In genomic region chr20:61719691-61720347, GRCh38 we compare ENCODE assay signal across 11 cellular contexts.
A peak's percentile ranks its signal among the peaks of the same experiment; 100 is the strongest.
DNase-seq lines count a peak whose midpoint lies in the region; ATAC-seq, FAIRE-seq and TF ChIP-seq lines count a peak whose summit lies in the region.
"Had no signal": no experiment of that assay in that cellular context is flagged by ENCODE, and none has a peak within 500 bp of the region (broad histone marks: within the 10 kb centered on the region; RNA-seq: fewer than 3 reads in every experiment).

No MANE protein-coding gene starts in this region.

- no peak overlapping the region for H3K27ac ChIP-seq in BLaER1 treated with 17β-estradiol and CSF1 and Interleukin-3, amounts not matched to agents 10 nM and 100 nM
- no peak overlapping the region for H3K27ac ChIP-seq in small intestine (ENCODE audit: low read depth in 1 of 2, low read length in 1 of 2)
- H3K27ac ChIP-seq in pancreas: no peak overlapping the region
- no peak overlapping the region for H3K27ac ChIP-seq in A673 (ENCODE audit: low read depth, low read length, poor library complexity, severe bottlenecking)
- H3K27ac ChIP-seq: hepatocyte, prostate gland had no signal

- no peaks in the 10 kb centered on the region for H4K20me1 ChIP-seq in BLaER1 treated with 17β-estradiol and CSF1 and Interleukin-3, amounts not matched to agents 10 nM and 100 nM

- ATAC-seq in activated naive CD8-positive, alpha-beta T cell treated with anti-CD3 and anti-CD28 coated beads, Interleukin-2, amount 10 ng/mL, durations not matched to agents 7 days and 5 days (ENCODE audit: low read depth): peak; percentile 86
- ATAC-seq in pancreas (no peak), GM21528 (IDR thresholded peaks at IDR 0.05; ENCODE audit: low FRiP score, unreplicated experiment) (no peak)

- no peak overlapping the region for H3K9ac ChIP-seq in BLaER1 treated with 17β-estradiol and CSF1 and Interleukin-3, amounts not matched to agents 10 nM and 100 nM

- intact Hi-C loops in activated CD4-positive, alpha-beta T cell treated with anti-CD3 and anti-CD28 coated beads, Interleukin-2, amount 10 ng/mL, durations not matched to agents 24 days and 14 days (cut with micrococcal nuclease): no loop called here
- intact Hi-C loops in pancreas (cut with DNase I) (no loop called here), A673 (cut with micrococcal nuclease; ENCODE audit: unreplicated experiment) (no loop called here)

- H3K27me3 Mint-ChIP-seq in activated CD4-positive, alpha-beta T cell treated with anti-CD3 and anti-CD28 coated beads, Interleukin-2, amount 10 ng/mL, durations not matched to agents 24 days and 14 days: no peaks in the 10 kb centered on the region
- H3K27me3 Mint-ChIP-seq in activated naive CD8-positive, alpha-beta T cell treated with anti-CD3 and anti-CD28 coated beads, Interleukin-2, amount 10 ng/mL, durations not matched to agents 7 days and 5 days: no peaks in the 10 kb centered on the region

- peak overlapping the region; percentile 83 for H3K27ac Mint-ChIP-seq in activated CD4-positive, alpha-beta T cell treated with anti-CD3 and anti-CD28 coated beads, Interleukin-2, amount 10 ng/mL, durations not matched to agents 24 days and 14 days
- H3K27ac Mint-ChIP-seq in activated naive CD8-positive, alpha-beta T cell treated with anti-CD3 and anti-CD28 coated beads, Interleukin-2, amount 10 ng/mL, durations not matched to agents 7 days and 5 days: peak overlapping the region; percentile 87

- BruUV-seq in A673 (replicated peaks; lab: Mats Ljungman, UMichigan): no TSS peak

- H3K4me3 Mint-ChIP-seq in activated CD4-positive, alpha-beta T cell treated with anti-CD3 and anti-CD28 coated beads, Interleukin-2, amount 10 ng/mL, durations not matched to agents 24 days and 14 days: peak overlapping the region; percentile 82
- H3K4me3 Mint-ChIP-seq in activated naive CD8-positive, alpha-beta T cell treated with anti-CD3 and anti-CD28 coated beads, Interleukin-2, amount 10 ng/mL, durations not matched to agents 7 days and 5 days: peak overlapping the region; percentile 77

- H3K36me3 Mint-ChIP-seq in activated CD4-positive, alpha-beta T cell treated with anti-CD3 and anti-CD28 coated beads, Interleukin-2, amount 10 ng/mL, durations not matched to agents 24 days and 14 days (ENCODE audit: low read depth): no peaks in the 10 kb centered on the region
- H3K36me3 Mint-ChIP-seq in activated naive CD8-positive, alpha-beta T cell treated with anti-CD3 and anti-CD28 coated beads, Interleukin-2, amount 10 ng/mL, durations not matched to agents 7 days and 5 days: peaks cover 4% of the 10 kb centered on the region

- peaks cover 6 to 17% (median 11%) of the 10 kb centered on the region in 11 experiments; a peak in 20 of 22 replicates for H3K9me3 ChIP-seq in BLaER1 treated with 17β-estradiol and CSF1 and Interleukin-3, amounts not matched to agents 10 nM and 100 nM (replicated peaks in 1 of 11)
- H3K9me3 ChIP-seq in small intestine (ENCODE audit: control insufficient read depth, low read depth) (no peaks in the 10 kb centered on the region), pancreas (no peaks in the 10 kb centered on the region), A673 (ENCODE audit: low read depth, low read length, poor library complexity, severe bottlenecking) (no peaks in the 10 kb centered on the region)
- H3K9me3 ChIP-seq: prostate gland had no signal

- no peaks in the 10 kb centered on the region for H3K27me3 ChIP-seq in BLaER1 treated with 17β-estradiol and CSF1 and Interleukin-3, amounts not matched to agents 10 nM and 100 nM
- H3K27me3 ChIP-seq in small intestine (ENCODE audit: control insufficient read depth in 2 of 2, insufficient read depth in 2 of 2, low read length in 2 of 2): no peaks in the 10 kb centered on the region
- no peaks in the 10 kb centered on the region for H3K27me3 ChIP-seq in pancreas
- peaks cover 28% of the 10 kb centered on the region for H3K27me3 ChIP-seq in A673 (replicated peaks; ENCODE audit: insufficient read depth, low read depth, low read length, poor library complexity)
- H3K27me3 ChIP-seq: hepatocyte had no signal

- 12 to 47% (median 23%) methylated on average over 25 of the region's 25 CpGs for WGBS in small intestine, 3 donors
- 32 to 34% methylated on average over 25 of the region's 25 CpGs for WGBS in pancreas, 2 donors

- no peaks in the 10 kb centered on the region for H3K36me3 ChIP-seq in BLaER1 treated with 17β-estradiol and CSF1 and Interleukin-3, amounts not matched to agents 10 nM and 100 nM
- H3K36me3 ChIP-seq in small intestine (ENCODE audit: control insufficient read depth in 2 of 2, insufficient read depth in 2 of 2, low read length in 2 of 2) (no peaks in the 10 kb centered on the region), pancreas (no peaks in the 10 kb centered on the region), A673 (ENCODE audit: insufficient read depth, low read length, poor library complexity, severe bottlenecking) (no peaks in the 10 kb centered on the region)
- H3K36me3 ChIP-seq: prostate gland had no signal

- H3K4me1 ChIP-seq in BLaER1 treated with 17β-estradiol and CSF1 and Interleukin-3, amounts not matched to agents 10 nM and 100 nM: peaks cover 10 to 59% (median 32%) of the 10 kb centered on the region in 10 experiments; a peak in 18 of 20 replicates
- H3K4me1 ChIP-seq in small intestine (ENCODE audit: control insufficient read depth in 2 of 2, insufficient read depth in 1 of 2, low read depth in 1 of 2, low read length in 1 of 2) (no peaks in the 10 kb centered on the region), pancreas (no peaks in the 10 kb centered on the region), A673 (ENCODE audit: insufficient read depth, low read length, poor library complexity, severe bottlenecking) (no peaks in the 10 kb centered on the region)
- H3K4me1 ChIP-seq: prostate gland had no signal

- CTCF ChIA-PET in A673 (lab: Charles Lee): no interaction called here

- no peaks in the 10 kb centered on the region for H3K9me3 Mint-ChIP-seq in activated CD4-positive, alpha-beta T cell treated with anti-CD3 and anti-CD28 coated beads, Interleukin-2, amount 10 ng/mL, durations not matched to agents 24 days and 14 days
- no peaks in the 10 kb centered on the region for H3K9me3 Mint-ChIP-seq in activated naive CD8-positive, alpha-beta T cell treated with anti-CD3 and anti-CD28 coated beads, Interleukin-2, amount 10 ng/mL, durations not matched to agents 7 days and 5 days

- FAIRE-seq in small intestine (lab: Jason Lieb, UNC) (no peak), pancreas (lab: Jason Lieb, UNC) (no peak)
- FAIRE-seq: bronchial epithelial cell had no signal

- peaks cover 10% of the 10 kb centered on the region for H3K4me1 Mint-ChIP-seq in activated CD4-positive, alpha-beta T cell treated with anti-CD3 and anti-CD28 coated beads, Interleukin-2, amount 10 ng/mL, durations not matched to agents 24 days and 14 days
- peaks cover 10% of the 10 kb centered on the region for H3K4me1 Mint-ChIP-seq in activated naive CD8-positive, alpha-beta T cell treated with anti-CD3 and anti-CD28 coated beads, Interleukin-2, amount 10 ng/mL, durations not matched to agents 7 days and 5 days

- POLR2A ChIA-PET in activated naive CD8-positive, alpha-beta T cell treated with anti-CD3 and anti-CD28 coated beads, Interleukin-2, amount 10 ng/mL, durations not matched to agents 7 days and 5 days (lab: Charles Lee): no interaction called here
- POLR2A ChIA-PET in A673 (lab: Charles Lee; ENCODE audit: low non-redundant PET): no interaction called here

- peak overlapping the region; percentile 44 to 65 (median 56) for H3K4me2 ChIP-seq in BLaER1 treated with 17β-estradiol and CSF1 and Interleukin-3, amounts not matched to agents 10 nM and 100 nM
- H3K4me2 ChIP-seq: hepatocyte had no signal

- TF ChIP-seq CTCF in pancreas (IDR thresholded peaks at IDR 0.05) (no peak), A673 (conservative IDR thresholded peaks at IDR 0.05; ENCODE audit: low read depth, low read length) (no peak)

- no peak overlapping the region for H3K4me3 ChIP-seq in BLaER1 treated with 17β-estradiol and CSF1 and Interleukin-3, amounts not matched to agents 10 nM and 100 nM
- H3K4me3 ChIP-seq in small intestine (ENCODE audit: low read depth in 1 of 2, low read length in 2 of 2) (no peak overlapping the region), pancreas (no peak overlapping the region), A673 (ENCODE audit: low read depth, low read length, poor library complexity, severe bottlenecking) (no peak overlapping the region)
- H3K4me3 ChIP-seq: hepatocyte, prostate gland had no signal

- DNase-seq in activated CD4-positive, alpha-beta T cell treated with anti-CD3 and anti-CD28 coated beads, Interleukin-2, amount 10 ng/mL, durations not matched to agents 24 days and 14 days: peak; percentile 86
- DNase-seq in activated naive CD8-positive, alpha-beta T cell treated with anti-CD3 and anti-CD28 coated beads, Interleukin-2, amount 10 ng/mL, durations not matched to agents 7 days and 5 days: peak; percentile 58
- DNase-seq in small intestine (peak; percentile 3), pancreas (no peak), A673 (ENCODE audit: low spot score) (no peak), UCSD-AML1 (lab: John Stamatoyannopoulos, UW; ENCODE audit: unreplicated experiment) (no peak)

Comparison
In these comparisons a context has a peak if more than half of its experiments do, and no peak if none do; other contexts are left out.
1. DNase-seq: peak in activated CD4-positive, alpha-beta T cell treated with anti-CD3 and anti-CD28 coated beads, Interleukin-2, amount 10 ng/mL, durations not matched to agents 24 days and 14 days (single experiment), activated naive CD8-positive, alpha-beta T cell treated with anti-CD3 and anti-CD28 coated beads, Interleukin-2, amount 10 ng/mL, durations not matched to agents 7 days and 5 days (single experiment) and small intestine (single experiment); none in pancreas (0 of 6), A673 (single experiment) and UCSD-AML1 (single experiment).